In the genomic region with DNA sequence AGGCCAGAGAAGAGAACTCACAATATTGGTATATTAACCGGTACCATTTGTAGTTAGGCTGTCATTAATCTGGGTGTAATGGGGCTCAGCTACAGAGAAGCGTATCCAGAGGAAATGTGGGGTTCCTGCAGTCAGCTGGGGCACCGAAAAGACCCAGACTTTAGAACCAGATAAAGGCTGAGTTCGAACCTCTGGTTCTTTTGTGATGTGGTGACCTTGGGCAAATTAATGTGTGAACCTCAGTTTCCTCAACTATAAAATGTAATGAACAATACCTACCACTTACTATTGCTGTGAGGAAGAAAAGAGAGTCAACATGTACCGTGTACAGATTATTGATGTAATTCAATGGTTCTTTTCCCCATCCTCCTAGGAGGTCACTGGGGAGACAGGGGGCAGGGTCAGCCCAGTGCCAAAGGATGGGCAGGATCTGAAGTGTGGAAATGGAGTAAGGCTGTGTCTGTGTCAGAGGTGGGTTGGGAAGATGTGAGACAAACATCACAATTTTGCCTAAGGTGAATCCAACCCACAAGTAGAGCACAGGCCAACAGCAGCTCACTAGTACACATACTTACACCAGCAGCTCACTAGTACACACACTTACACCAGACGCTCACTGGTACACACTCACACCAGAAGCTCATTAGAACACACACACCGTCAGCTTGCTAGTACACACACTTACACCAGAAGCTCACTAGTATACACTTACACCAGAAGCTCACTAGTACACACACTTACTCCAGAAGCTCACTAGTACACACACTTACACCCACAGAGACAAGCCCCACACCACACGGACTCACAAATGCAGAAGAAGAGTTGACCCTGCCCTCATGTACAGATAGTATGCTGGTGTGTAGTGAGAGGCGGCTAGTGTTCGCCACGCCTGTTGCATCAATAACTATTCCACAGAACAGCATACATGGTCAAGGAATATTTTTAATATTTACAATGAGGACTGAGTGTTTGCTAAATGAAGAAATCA, we compare ENCODE assay signal across 2 cellular contexts.
TF ChIP-seq lines count a peak whose summit lies in the region.

No MANE protein-coding gene starts in this region.

TF ChIP-seq in WTC11, 78 proteins besides CTCF, POLR2A, EP300 and RAD21:
- TF ChIP-seq IRF2 (CRISPR knock-in tag; IDR thresholded peaks at IDR 0.05; ENCODE audit: borderline replicate concordance, low read depth) (no peak), PRDM15 (CRISPR knock-in tag; IDR thresholded peaks at IDR 0.05) (0 out of 2 replicates have a peak, but pooled peaks have one; percentile 26)

TF ChIP-seq in H1, 55 proteins besides CTCF, POLR2A, EP300 and RAD21:
- TF ChIP-seq CHD2 (IDR thresholded peaks at IDR 0.05; ENCODE audit: low read length) (no peak), PHF8 (conservative IDR thresholded peaks at IDR 0.05; ENCODE audit: low read depth, low read length) (no peak), TEAD4 (IDR thresholded peaks at IDR 0.05; ENCODE audit: low read depth, low read length) (no peak), CEBPB (IDR thresholded peaks at IDR 0.05; ENCODE audit: low read depth, low read length) (no peak)
